31 cellular contexts compared by ENCODE assay signal in genomic region chr13:34174671-34175145, GRCh38.
DNase-seq lines count a peak whose midpoint lies in the region; ATAC-seq, FAIRE-seq and TF ChIP-seq lines count a peak whose summit lies in the region.
"Had no signal": no experiment of that assay in that cellular context is flagged by ENCODE, and none has a peak within 500 bp of the region (broad histone marks: within the 10 kb centered on the region; RNA-seq: fewer than 3 reads in every experiment).

No MANE protein-coding gene starts in this region.

- TF ChIP-seq POLR2A in A549 (IDR thresholded peaks at IDR 0.05; ENCODE audit: low read length) (no peak), esophagus squamous epithelium (IDR thresholded peaks at IDR 0.05) (no peak)

- intact Hi-C loops in esophagus squamous epithelium (cut with DNase I): no loop called here

- FAIRE-seq in A549 (lab: Jason Lieb, UNC): no peak

- TF ChIP-seq RAD21 in A549 (conservative IDR thresholded peaks at IDR 0.05 in 1 of 2, IDR thresholded peaks at IDR 0.05 in 1 of 2): peak in 1 of 2 experiments; percentile 65; a peak in 3 of 5 replicates

- no peak overlapping the region for H3K27ac Mint-ChIP-seq in activated naive CD4-positive, alpha-beta T cell treated with anti-CD3 and anti-CD28 coated beads, Interleukin-2, amount 50 U/mL, for 72 hours
- H3K27ac Mint-ChIP-seq: activated T-helper 2 cell treated with anti-CD3 and anti-CD28 coated beads, Interferon-gamma antibody, Interleukin-2, Interleukin-4, amounts not matched to agents 10 μg/mL and 5 μg/mL and 100 μg/mL, durations not matched to agents 14 hours and 24 hours and 36 hours; B cell; CD8-positive, alpha-beta memory T cell; mesothelial cell of epicardium; naive thymus-derived CD4-positive, alpha-beta T cell; stimulated activated effector memory CD8-positive, alpha-beta T cell treated with anti-CD3 and anti-CD28 coated beads, Interleukin-12 subunit alpha, Interleukin-12 subunit beta, amount 100 ng/mL, for 72 hours; T-helper 2 cell treated with Interferon-gamma antibody and Interleukin-4, amounts not matched to agents 5 μg/mL and 100 μg/mL, for 36 hours had no signal

- ATAC-seq in A549: peak; percentile 80
- ATAC-seq in activated naive CD4-positive, alpha-beta T cell treated with anti-CD3 and anti-CD28 coated beads, Interleukin-2, amount 50 U/mL, for 72 hours: no peak
- ATAC-seq: gastroesophageal sphincter; naive thymus-derived CD4-positive, alpha-beta T cell; stimulated activated effector memory CD8-positive, alpha-beta T cell treated with anti-CD3 and anti-CD28 coated beads, Interleukin-12 subunit alpha, Interleukin-12 subunit beta, amount 100 ng/mL, for 72 hours had no signal

- peaks cover 0 to 12% (median 0%) of the 10 kb centered on the region in 4 donors for H3K27me3 ChIP-seq in esophagus squamous epithelium
- H3K27me3 ChIP-seq: gastroesophageal sphincter, transverse colon had no signal

- peak overlapping the region; percentile 58 for H3K4me2 ChIP-seq in A549

- DNase-seq in A549 (ENCODE audit: low read depth in 1 of 2, low spot score in 1 of 2) (peak in 1 of 2 experiments; percentile 70), GM04503 (ENCODE audit: low read depth) (peak; percentile 51), astrocyte of the spinal cord (ENCODE audit: low read depth, low spot score) (peak; percentile 30), foreskin fibroblast (peak; percentile 43 to 47), SIG-M5 treated with dmso at 0.1 percent for 504 hours (lab: John Stamatoyannopoulos, UW; ENCODE audit: unreplicated experiment) (no peak), NCI-H1092 treated with DMSO at 0.1 percent for 48 hours (lab: John Stamatoyannopoulos, UW) (no peak), esophagus squamous epithelium (lab: John Stamatoyannopoulos, UW) (no peak)
- DNase-seq in activated naive CD4-positive, alpha-beta T cell treated with anti-CD3 and anti-CD28 coated beads, Interleukin-2, amount 50 U/mL, for 72 hours (ENCODE audit: low spot score in 2 of 2): no peak
- DNase-seq: 8988T; activated CD4-positive, alpha-beta T cell treated with anti-CD3 and anti-CD28 coated beads for 48 hours; activated naive CD4-positive, alpha-beta T cell treated with anti-CD3 and anti-CD28 coated beads, Interleukin-2, amount 50 U/mL, for 16 hours; aorta; caudate nucleus; CD8-positive, alpha-beta memory T cell; cortex of kidney; effector memory CD4-positive, alpha-beta T cell; kidney glomerular epithelial cell; naive thymus-derived CD4-positive, alpha-beta T cell; NCI-H1694 treated with DMSO at 0.1 percent for 48 hours; NCI-H510A; nucleus accumbens; SIG-M5; transverse colon; WERI-Rb-1 had no signal

- H3K9me3 Mint-ChIP-seq in activated naive CD4-positive, alpha-beta T cell treated with anti-CD3 and anti-CD28 coated beads, Interleukin-2, amount 50 U/mL, for 72 hours: peaks cover 5 to 7% of the 10 kb centered on the region in 2 donors
- H3K9me3 Mint-ChIP-seq: activated T-helper 2 cell treated with anti-CD3 and anti-CD28 coated beads, Interferon-gamma antibody, Interleukin-2, Interleukin-4, amounts not matched to agents 10 μg/mL and 5 μg/mL and 100 μg/mL, durations not matched to agents 14 hours and 24 hours and 36 hours; T-helper 2 cell treated with Interferon-gamma antibody and Interleukin-4, amounts not matched to agents 5 μg/mL and 100 μg/mL, for 36 hours had no signal

- H3K36me3 ChIP-seq in esophagus squamous epithelium: no peaks in the 10 kb centered on the region
- H3K36me3 ChIP-seq: gastroesophageal sphincter, transverse colon, WERI-Rb-1 had no signal

- TF ChIP-seq EP300 in A549 (IDR thresholded peaks at IDR 0.05): peak; percentile 76 to 86; a peak in 4 of 5 replicates

- H3K4me1 ChIP-seq in A549 (peaks cover 34% of the 10 kb centered on the region), esophagus squamous epithelium (no peaks in the 10 kb centered on the region)
- H3K4me1 ChIP-seq: gastroesophageal sphincter, transverse colon had no signal

- 6% methylated on average over 2 of the region's 2 CpGs for WGBS in A549 (ENCODE audit: missing lambda C conversion rate)
- 82 to 90% methylated on average over 2 of the region's 2 CpGs for WGBS in esophagus squamous epithelium, 2 donors

- CTCF ChIA-PET in A549 (lab: Yijun Ruan, JAX): interaction anchor here (0.5 kb wide), 1 partner anchor 289 kb away, joined by 3 read pairs; no protein-coding TSS in a partner anchor

- no peaks in the 10 kb centered on the region for H3K36me3 Mint-ChIP-seq in activated naive CD4-positive, alpha-beta T cell treated with anti-CD3 and anti-CD28 coated beads, Interleukin-2, amount 50 U/mL, for 72 hours
- H3K36me3 Mint-ChIP-seq: CD8-positive, alpha-beta memory T cell; mesothelial cell of epicardium; naive thymus-derived CD4-positive, alpha-beta T cell; stimulated activated effector memory CD8-positive, alpha-beta T cell treated with anti-CD3 and anti-CD28 coated beads, Interleukin-12 subunit alpha, Interleukin-12 subunit beta, amount 100 ng/mL, for 72 hours had no signal

- H3K27ac ChIP-seq in A549: peak overlapping the region; percentile 82 to 85
- H3K27ac ChIP-seq in esophagus squamous epithelium: no peak overlapping the region
- H3K27ac ChIP-seq: epithelial cell of prostate, gastroesophageal sphincter, transverse colon, WERI-Rb-1 had no signal

- H3K9me3 ChIP-seq in A549 (no peaks in the 10 kb centered on the region), esophagus squamous epithelium (no peaks in the 10 kb centered on the region)
- H3K9me3 ChIP-seq: gastroesophageal sphincter, transverse colon had no signal

- TF ChIP-seq CTCF in A549 (IDR thresholded peaks at IDR 0.05) (no peak), astrocyte of the spinal cord (IDR thresholded peaks at IDR 0.05; ENCODE audit: low read depth, low read length) (no peak), foreskin fibroblast (IDR thresholded peaks at IDR 0.05; ENCODE audit: low read depth, low read length) (no peak), esophagus squamous epithelium (IDR thresholded peaks at IDR 0.05) (no peak)

- POLR2A ChIA-PET in A549 (lab: Yijun Ruan, JAX): interaction anchor here (0.5 kb wide), 1 partner anchor 468 kb away, joined by 3 read pairs; no protein-coding TSS in a partner anchor

- in situ Hi-C loops in astrocyte of the spinal cord (cut with HindIII; ENCODE audit: low sequenced_read_pairs): no loop called here

- H3K4me3 ChIP-seq in A549: no peak overlapping the region
- H3K4me3 ChIP-seq in astrocyte of the spinal cord (ENCODE audit: low read depth, low read length): no peak overlapping the region
- no peak overlapping the region for H3K4me3 ChIP-seq in foreskin fibroblast (ENCODE audit: low read depth in 1 of 2, low read length in 2 of 2)
- no peak overlapping the region for H3K4me3 ChIP-seq in esophagus squamous epithelium
- H3K4me3 ChIP-seq: gastroesophageal sphincter, transverse colon had no signal

TF ChIP-seq in A549, 52 proteins besides CTCF, POLR2A, EP300 and RAD21:
- 0 out of 2 replicates have a peak, but pooled peaks have one; percentile 23 for TF ChIP-seq RARB (CRISPR knock-in tag; IDR thresholded peaks at IDR 0.05)
- peak; percentile 73 to 91 for TF ChIP-seq CEBPB (IDR thresholded peaks at IDR 0.05)
- TF ChIP-seq ZC3H11A (IDR thresholded peaks at IDR 0.05): no peak
- peak; percentile 69 for TF ChIP-seq JUNB (IDR thresholded peaks at IDR 0.05)
- no peak for TF ChIP-seq USF2 (IDR thresholded peaks at IDR 0.05)
- no peak for TF ChIP-seq TFCP2L1 (CRISPR knock-in tag; IDR thresholded peaks at IDR 0.05)
- peak; percentile 56 for TF ChIP-seq SMC3 (IDR thresholded peaks at IDR 0.05)
- TF ChIP-seq JUN (IDR thresholded peaks at IDR 0.05): peak; percentile 64 to 77; a peak in 3 of 5 replicates
- peak; percentile 86; the same call in 1 of the 2 replicates for TF ChIP-seq HES2 (IDR thresholded peaks at IDR 0.05)
- peak; percentile 47; the same call in 1 of the 2 replicates for TF ChIP-seq GATA3 (IDR thresholded peaks at IDR 0.05; ENCODE audit: borderline replicate concordance)
- TF ChIP-seq, protein P1, sequence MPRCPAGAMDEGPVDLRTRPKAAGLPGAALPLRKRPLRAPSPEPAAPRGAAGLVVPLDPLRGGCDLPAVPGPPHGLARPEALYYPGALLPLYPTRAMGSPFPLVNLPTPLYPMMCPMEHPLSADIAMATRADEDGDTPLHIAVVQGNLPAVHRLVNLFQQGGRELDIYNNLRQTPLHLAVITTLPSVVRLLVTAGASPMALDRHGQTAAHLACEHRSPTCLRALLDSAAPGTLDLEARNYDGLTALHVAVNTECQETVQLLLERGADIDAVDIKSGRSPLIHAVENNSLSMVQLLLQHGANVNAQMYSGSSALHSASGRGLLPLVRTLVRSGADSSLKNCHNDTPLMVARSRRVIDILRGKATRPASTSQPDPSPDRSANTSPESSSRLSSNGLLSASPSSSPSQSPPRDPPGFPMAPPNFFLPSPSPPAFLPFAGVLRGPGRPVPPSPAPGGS (IDR thresholded peaks at IDR 0.05): peak; percentile 69; the same call in 2 of the 3 replicates
- TF ChIP-seq EHMT2 (IDR thresholded peaks at IDR 0.05; ENCODE audit: low read depth): no peak
- TF ChIP-seq NR3C1 (IDR thresholded peaks at IDR 0.05): no peak
- no peak for TF ChIP-seq KDM1A (IDR thresholded peaks at IDR 0.05; ENCODE audit: low read depth)
- no peak for TF ChIP-seq SREBF2 (IDR thresholded peaks at IDR 0.05)
- TF ChIP-seq MAZ (IDR thresholded peaks at IDR 0.05; ENCODE audit: borderline replicate concordance, low read depth, low read length): no peak
TF ChIP-seq in A549: peak in this region for 8.

Comparison
In these comparisons a context has a peak if more than half of its experiments do, and no peak if none do; other contexts are left out.
1. ATAC-seq: peak in A549 (2 of 2); none in activated naive CD4-positive, alpha-beta T cell treated with anti-CD3 and anti-CD28 coated beads, Interleukin-2, amount 50 U/mL, for 72 hours (0 of 2).
2. DNase-seq: peak in GM04503 (single experiment), astrocyte of the spinal cord (single experiment) and foreskin fibroblast (2 of 2); none in SIG-M5 treated with dmso at 0.1 percent for 504 hours (single experiment), NCI-H1092 treated with DMSO at 0.1 percent for 48 hours (single experiment), esophagus squamous epithelium (single experiment) and activated naive CD4-positive, alpha-beta T cell treated with anti-CD3 and anti-CD28 coated beads, Interleukin-2, amount 50 U/mL, for 72 hours (0 of 2).
3. H3K27ac ChIP-seq: peak in A549 (2 of 2); none in esophagus squamous epithelium (0 of 4).